Comparison of ENCODE assay signal across 1 cellular context in genomic region chr1:29825274-29825940, GRCh38.
A peak's percentile ranks its signal among the peaks of the same experiment; 100 is the strongest.
TF ChIP-seq lines count a peak whose summit lies in the region.

No MANE protein-coding gene starts in this region.

TF ChIP-seq in HEK293, 187 proteins besides CTCF, POLR2A, EP300 and RAD21 (continued from another document):
- TF ChIP-seq ZSCAN4 (tag by site-specific recombination; IDR thresholded peaks at IDR 0.05) (peak; percentile 98), ZNF391 (tag by site-specific recombination; IDR thresholded peaks at IDR 0.05; ENCODE audit: borderline replicate concordance, low read depth) (no peak)
